ENCODE assay signal across 14 cellular contexts in genomic region chr22:19143212-19143611, GRCh38. TPM values are rescaled to one million over a fixed set of nuclear protein-coding genes. Genes with fewer than 3 reads are reported as not detected.
DNase-seq lines count a peak whose midpoint lies in the region; ATAC-seq and TF ChIP-seq lines count a peak whose summit lies in the region.
"Had no signal": no experiment of that assay in that cellular context is flagged by ENCODE, and none has a peak within 500 bp of the region (broad histone marks: within the 10 kb centered on the region; RNA-seq: fewer than 3 reads in every experiment).

No MANE protein-coding gene starts in this region.

- H3K4me3 ChIP-seq in OCI-LY1 (ENCODE audit: low read depth, low read length, poor library complexity, severe bottlenecking), result peak overlapping the region; percentile 85
- peak overlapping the region; percentile 8 for H3K4me3 ChIP-seq in choroid plexus epithelial cell (ENCODE audit: low read depth, low read length)
- peak overlapping the region; percentile 91 for H3K4me3 ChIP-seq in ovary

- H3K36me3 ChIP-seq in OCI-LY1 (ENCODE audit: insufficient read depth, low read length), result peaks cover 41% of the 10 kb centered on the region
- no peaks in the 10 kb centered on the region for H3K36me3 ChIP-seq in ovary

- no peak for TF ChIP-seq CTCF in OCI-LY1 (IDR thresholded peaks at IDR 0.05; ENCODE audit: low read length)
- no peak for TF ChIP-seq CTCF in choroid plexus epithelial cell (conservative IDR thresholded peaks at IDR 0.05; ENCODE audit: low read depth, low read length)
- no peak for TF ChIP-seq CTCF in ovary (IDR thresholded peaks at IDR 0.05)

- no peak for ATAC-seq in GM18867 (IDR thresholded peaks at IDR 0.05; ENCODE audit: unreplicated experiment)

- H3K27me3 Mint-ChIP-seq in T-helper 1 cell treated with Interleukin-12 subunit alpha and Interleukin-12 subunit beta and Interleukin-4 antibody, amounts not matched to agents 30 μg/mL and 1 μg/mL, for 36 hours (ENCODE audit: low read depth), result peaks cover 23% of the 10 kb centered on the region

- peaks cover 4% of the 10 kb centered on the region for H3K36me3 Mint-ChIP-seq in T-helper 1 cell treated with Interleukin-12 subunit alpha and Interleukin-12 subunit beta and Interleukin-4 antibody, amounts not matched to agents 30 μg/mL and 1 μg/mL, for 36 hours (ENCODE audit: low read depth)

- H3F3A ChIP-seq in OCI-LY1 (ENCODE audit: insufficient read depth, low read length), result no peaks in the 10 kb centered on the region

- TF ChIP-seq POLR2A in ovary (IDR thresholded peaks at IDR 0.05), result no peak

- peak overlapping the region; percentile 80 for H3K4me2 ChIP-seq in OCI-LY1 (ENCODE audit: low read length)

- H3K9me2 ChIP-seq in OCI-LY1 (ENCODE audit: low read depth, low read length), result no peaks in the 10 kb centered on the region

- intact Hi-C loops in ovary (cut with DNase I), result no loop called here

- H3K79me2 ChIP-seq in OCI-LY1 (ENCODE audit: insufficient read depth, low read length), result 0 out of 2 replicates have a peak, but pooled peaks cover 5% of the 10 kb centered on the region

- no peaks in the 10 kb centered on the region for H4K20me1 ChIP-seq in OCI-LY1 (ENCODE audit: insufficient read depth, low read length)

- H3K9me3 ChIP-seq in OCI-LY1 (ENCODE audit: low read length) (no peaks in the 10 kb centered on the region), ovary (no peaks in the 10 kb centered on the region)

- no peak for TF ChIP-seq EP300 in ovary (IDR thresholded peaks at IDR 0.05)

- peaks cover 12% of the 10 kb centered on the region for H3K4me1 ChIP-seq in OCI-LY1 (ENCODE audit: insufficient read depth, low read length, severe bottlenecking)
- peaks cover 2% of the 10 kb centered on the region for H3K4me1 ChIP-seq in ovary (ENCODE audit: insufficient read depth)

- H3K27me3 ChIP-seq in OCI-LY1 (ENCODE audit: insufficient read depth, low read length) (no peaks in the 10 kb centered on the region), ovary (no peaks in the 10 kb centered on the region)

- H3K9ac ChIP-seq in OCI-LY1 (ENCODE audit: low read length), result no peak overlapping the region; the same call in 1 of the 2 replicates

- H3K27ac Mint-ChIP-seq in T-helper 1 cell treated with Interleukin-12 subunit alpha and Interleukin-12 subunit beta and Interleukin-4 antibody, amounts not matched to agents 30 μg/mL and 1 μg/mL, for 36 hours, result no peak overlapping the region

- H3K4me1 Mint-ChIP-seq in T-helper 1 cell treated with Interleukin-12 subunit alpha and Interleukin-12 subunit beta and Interleukin-4 antibody, amounts not matched to agents 30 μg/mL and 1 μg/mL, for 36 hours (ENCODE audit: low read depth), result peaks cover 13% of the 10 kb centered on the region

- H2AFZ ChIP-seq in OCI-LY1 (ENCODE audit: low read length), result no peak overlapping the region

- H3K4me3 Mint-ChIP-seq in T-helper 1 cell treated with Interleukin-12 subunit alpha and Interleukin-12 subunit beta and Interleukin-4 antibody, amounts not matched to agents 30 μg/mL and 1 μg/mL, for 36 hours, result peak overlapping the region; percentile 97

- no peak overlapping the region for H3K27ac ChIP-seq in OCI-LY1 (ENCODE audit: low read depth, low read length, poor library complexity, severe bottlenecking)
- H3K27ac ChIP-seq in ovary, result no peak overlapping the region

- DNase-seq in T-helper 1 cell, result no peak
- DNase-seq in choroid plexus epithelial cell (ENCODE audit: low read depth), result no peak
- DNase-seq in ovary, result no peak
- DNase-seq in NCI-H82 (lab: John Stamatoyannopoulos, UW), result no peak
- DNase-seq in GM19240 (ENCODE audit: insufficient read length, low spot score), result no peak
- DNase-seq: 8988T, NCI-H1694, SHP77 treated with DMSO at 0.1 percent for 48 hours had no signal

- H3K9me3 Mint-ChIP-seq in T-helper 1 cell treated with Interleukin-12 subunit alpha and Interleukin-12 subunit beta and Interleukin-4 antibody, amounts not matched to agents 30 μg/mL and 1 μg/mL, for 36 hours, result no peaks in the 10 kb centered on the region

- WGBS in ovary, 3 donors, result 83 to 88% (median 87%) methylated on average over 5 of the region's 5 CpGs

RNA-seq across cellular contexts. Expression of gene ESS2, which starts 1.2 kb away (rescaled TPM):
- 10 to 100 TPM; 12.8 to 20.2 (median 14.0) TPM for total RNA-seq in ovary
- polyA plus RNA-seq in ovary, result 10 to 100 TPM in 1 of 2 donors, 1 to 10 TPM in 1; 4.4 to 18.5 TPM

RNA-seq across cellular contexts. Expression of gene GSC2, which starts 6.9 kb away (rescaled TPM):
- not detected for total RNA-seq in ovary
- not detected for polyA plus RNA-seq in ovary
- total RNA-seq: endothelial cell of umbilical vein, lung had no signal
- polyA plus RNA-seq: endothelial cell of umbilical vein, lung, thymus had no signal

RNA-seq across cellular contexts. Expression of gene TSSK2, which starts 12.1 kb away (rescaled TPM):
- total RNA-seq in ovary, result not detected
- under 1 TPM in 1 of 2 donors, not detected in 1; 0.05 TPM for polyA plus RNA-seq in ovary
- total RNA-seq: endothelial cell of umbilical vein had no signal
- polyA plus RNA-seq: endothelial cell of umbilical vein had no signal

RNA-seq across cellular contexts. Expression of gene DGCR2, which starts 21.0 kb away (rescaled TPM):
- total RNA-seq in ovary, result 10 to 100 TPM; 31.7 to 71.9 (median 60.2) TPM
- polyA plus RNA-seq in ovary, result 10 to 100 TPM; 23.9 to 51.2 TPM

RNA-seq across cellular contexts. Expression of gene SLC25A1, which starts 35.3 kb away (rescaled TPM):
- 10 to 100 TPM; 36.0 to 90.7 (median 76.4) TPM for total RNA-seq in ovary
- polyA plus RNA-seq in ovary, result 10 to 100 TPM; 15.8 to 42.6 TPM

Comparison
In these comparisons a context has a peak if more than half of its experiments do, and no peak if none do; other contexts are left out.
1. H3K4me3 ChIP-seq: peak in every context shown above with its lines; median percentile 91 in ovary; 85 in OCI-LY1; 8 in choroid plexus epithelial cell.